10 cellular contexts compared by ENCODE assay signal in the genomic region with DNA sequence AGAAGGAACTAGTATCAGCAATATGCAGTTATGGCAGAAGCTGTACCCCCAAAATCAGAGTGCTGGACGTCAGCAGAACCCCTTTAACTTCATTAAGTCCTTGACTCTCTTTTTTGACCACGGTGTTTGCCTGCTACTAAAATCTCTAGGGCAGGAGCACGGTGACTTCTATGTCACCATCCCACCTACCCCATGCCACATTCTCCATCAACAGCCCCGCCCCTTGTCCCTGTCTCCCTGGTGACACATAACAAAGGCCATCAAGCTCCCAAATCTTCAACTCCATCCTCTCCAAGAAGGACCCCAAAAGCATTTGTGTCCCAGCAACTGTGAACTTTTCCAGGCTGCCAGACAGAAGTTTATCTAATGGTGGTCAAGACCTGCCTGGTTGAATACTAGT. TPM values are rescaled to one million over a fixed set of nuclear protein-coding genes. Genes with fewer than 3 reads are reported as not detected.
DNase-seq lines count a peak whose midpoint lies in the region; ATAC-seq and TF ChIP-seq lines count a peak whose summit lies in the region.
"Had no signal": no experiment of that assay in that cellular context is flagged by ENCODE, and none has a peak within 500 bp of the region (broad histone marks: within the 10 kb centered on the region; RNA-seq: fewer than 3 reads in every experiment).

No MANE protein-coding gene starts in this region.

- no peak overlapping the region for H2AK5ac ChIP-seq in IMR-90 (ENCODE audit: low read depth, low read length)

- H2BK20ac ChIP-seq in IMR-90 (ENCODE audit: low read depth, low read length), result no peak overlapping the region

- H4K20me1 ChIP-seq in IMR-90 (ENCODE audit: insufficient read depth, low read length) (no peaks in the 10 kb centered on the region), SK-N-SH (ENCODE audit: insufficient read depth) (no peaks in the 10 kb centered on the region)

- H4K91ac ChIP-seq in IMR-90 (ENCODE audit: insufficient read depth, low read depth, low read length), result no peak overlapping the region

- TF ChIP-seq POLR2A in IMR-90 (IDR thresholded peaks at IDR 0.05; ENCODE audit: low read depth, low read length), result no peak

- H2BK5ac ChIP-seq in IMR-90 (ENCODE audit: low read depth, low read length, poor library complexity, severe bottlenecking), result no peak overlapping the region

- CTCF ChIA-PET in IMR-90 (lab: Yijun Ruan, JAX) (no interaction called here), SK-N-SH (lab: Yijun Ruan, JAX) (no interaction called here)

- H3K79me2 ChIP-seq in SK-N-SH (ENCODE audit: insufficient read depth), result no peaks in the 10 kb centered on the region

- peak overlapping the region; percentile 94 to 99 (median 95) for H3K27ac Mint-ChIP-seq in CD4-positive, CD25-positive, alpha-beta regulatory T cell
- H3K27ac Mint-ChIP-seq in activated T-helper 17 cell treated with anti-CD3 and anti-CD28 coated beads, Interleukin-2, amount 50 U/mL, for 72 hours, result peak overlapping the region; percentile 66
- H3K27ac Mint-ChIP-seq in naive thymus-derived CD8-positive, alpha-beta T cell, result peak overlapping the region; percentile 89 to 99 (median 97)

- H3K4ac ChIP-seq in IMR-90 (ENCODE audit: low read depth, low read length), result no peak overlapping the region

- H3K36me3 ChIP-seq in CD4-positive, CD25-positive, alpha-beta regulatory T cell (ENCODE audit: control insufficient read depth, insufficient read depth, low read length), result peaks cover 3% of the 10 kb centered on the region
- no peaks in the 10 kb centered on the region for H3K36me3 ChIP-seq in IMR-90 (ENCODE audit: control insufficient read depth, insufficient read depth, low read length)
- no peaks in the 10 kb centered on the region for H3K36me3 ChIP-seq in SK-N-SH (replicated peaks in 1 of 2; ENCODE audit: control insufficient read depth in 1 of 2, insufficient read depth in 2 of 2, low read length in 1 of 2)

- 43% methylated on average over 3 of the region's 4 CpGs; no CpG with 5 or more reads in 1 of the 2 experiments for WGBS in IMR-90 (ENCODE audit: extremely low coverage in 2 of 2, insufficient read length in 1 of 2), 2 experiments
- 9% methylated on average over 4 of the region's 4 CpGs for whole genome bisulfite sequencing in SK-N-SH (ENCODE audit: low lambda C conversion rate)

- H3K23ac ChIP-seq in IMR-90 (ENCODE audit: low read depth, low read length), result no peak overlapping the region

- H3K14ac ChIP-seq in IMR-90 (replicated peaks; ENCODE audit: low read depth, low read length), result no peak overlapping the region

- no peak for ATAC-seq in CD4-positive, CD25-positive, alpha-beta regulatory T cell (ENCODE audit: low read depth in 2 of 2)
- ATAC-seq in IMR-90 (ENCODE audit: low read depth) (no peak), GM21381 (IDR thresholded peaks at IDR 0.05; ENCODE audit: unreplicated experiment) (no peak), HG02610 (IDR thresholded peaks at IDR 0.05; ENCODE audit: unreplicated experiment) (no peak)
- ATAC-seq in activated T-helper 17 cell treated with anti-CD3 and anti-CD28 coated beads, Interleukin-2, amount 50 U/mL, for 72 hours (replicated peaks), result no peak
- ATAC-seq in naive thymus-derived CD8-positive, alpha-beta T cell, result no peak

- peaks cover 20 to 80% (median 52%) of the 10 kb centered on the region in 4 donors for H3K4me1 Mint-ChIP-seq in CD4-positive, CD25-positive, alpha-beta regulatory T cell
- H3K4me1 Mint-ChIP-seq in activated T-helper 17 cell treated with anti-CD3 and anti-CD28 coated beads, Interleukin-2, amount 50 U/mL, for 72 hours, result peaks cover 25% of the 10 kb centered on the region
- peaks cover 33 to 79% (median 77%) of the 10 kb centered on the region in 4 donors for H3K4me1 Mint-ChIP-seq in naive thymus-derived CD8-positive, alpha-beta T cell

- H3K9me3 Mint-ChIP-seq in CD4-positive, CD25-positive, alpha-beta regulatory T cell, result peaks cover 0 to 2% (median 0%) of the 10 kb centered on the region in 7 donors
- no peaks in the 10 kb centered on the region for H3K9me3 Mint-ChIP-seq in activated T-helper 17 cell treated with anti-CD3 and anti-CD28 coated beads, Interleukin-2, amount 50 U/mL, for 72 hours
- H3K9me3 Mint-ChIP-seq in naive thymus-derived CD8-positive, alpha-beta T cell, result peaks cover 0 to 2% (median 0%) of the 10 kb centered on the region in 9 donors

- H3K9ac ChIP-seq in IMR-90 (ENCODE audit: low read depth, low read length), result no peak overlapping the region
- no peak overlapping the region for H3K9ac ChIP-seq in SK-N-SH

- no peak overlapping the region for H4K8ac ChIP-seq in IMR-90 (ENCODE audit: low read depth in 2 of 2, low read length in 2 of 2)

- H3K56ac ChIP-seq in IMR-90 (ENCODE audit: extremely low read depth, insufficient read depth, low read length), result no peak overlapping the region

- peak overlapping the region; percentile 67 for H3K27ac ChIP-seq in CD4-positive, CD25-positive, alpha-beta regulatory T cell (ENCODE audit: insufficient read depth, low read length, poor library complexity, severe bottlenecking)
- H3K27ac ChIP-seq in IMR-90 (ENCODE audit: insufficient read depth, low read length) (no peak overlapping the region), SK-N-SH (ENCODE audit: low read depth in 2 of 2, low read length in 1 of 2) (no peak overlapping the region)

- no peaks in the 10 kb centered on the region for H3K27me3 ChIP-seq in CD4-positive, CD25-positive, alpha-beta regulatory T cell (ENCODE audit: control insufficient read depth, insufficient read depth, low read length)
- no peaks in the 10 kb centered on the region for H3K27me3 ChIP-seq in IMR-90 (ENCODE audit: control insufficient read depth, insufficient read depth, low read length)
- H3K27me3 ChIP-seq in SK-N-SH (ENCODE audit: insufficient read depth), result peaks cover 19% of the 10 kb centered on the region; the same call in 1 of the 2 replicates

- TF ChIP-seq CTCF in IMR-90 (conservative IDR thresholded peaks at IDR 0.05; ENCODE audit: low read depth, low read length) (no peak), SK-N-SH (IDR thresholded peaks at IDR 0.05) (no peak)

- POLR2A ChIA-PET in IMR-90 (lab: Charles Lee; ENCODE audit: unreplicated experiment) (no interaction called here), SK-N-SH (lab: Yijun Ruan, JAX) (no interaction called here)
- POLR2A ChIA-PET in naive thymus-derived CD8-positive, alpha-beta T cell (lab: Charles Lee), result interaction anchor here (0.6 to 3.4 kb wide), 12 partner anchors 9 to 150 kb away, joined by 3 to 27 read pairs (median 5); no protein-coding TSS in a partner anchor

- no peaks in the 10 kb centered on the region for H3K79me1 ChIP-seq in IMR-90 (ENCODE audit: low read depth in 1 of 2, low read length in 2 of 2)

- H4K5ac ChIP-seq in IMR-90 (ENCODE audit: low read depth, low read length), result no peak overlapping the region

- H3K18ac ChIP-seq in IMR-90 (ENCODE audit: low read depth, low read length), result no peak overlapping the region

- H3K4me2 ChIP-seq in IMR-90 (ENCODE audit: low read depth, low read length) (no peak overlapping the region), SK-N-SH (no peak overlapping the region)

- TF ChIP-seq EP300 in SK-N-SH (IDR thresholded peaks at IDR 0.05; ENCODE audit: borderline replicate concordance in 1 of 2, low read depth in 1 of 2, low read length in 1 of 2), result no peak

- H3K9me1 ChIP-seq in IMR-90 (ENCODE audit: insufficient read depth, low read length), result no peaks in the 10 kb centered on the region

- no peaks in the 10 kb centered on the region for H3K9me2 ChIP-seq in SK-N-SH

- in situ Hi-C loops in IMR-90 (cut with MboI; ENCODE audit: low sequenced_read_pairs), result no loop called here

- intact Hi-C loops in IMR-90 (cut with micrococcal nuclease), result no loop called here

- H2AFZ ChIP-seq in IMR-90 (replicated peaks; ENCODE audit: low read length, poor library complexity) (no peak overlapping the region), SK-N-SH (ENCODE audit: low read depth) (no peak overlapping the region)

- no peak overlapping the region for H2BK120ac ChIP-seq in IMR-90 (ENCODE audit: low read depth, low read length)

- TF ChIP-seq RAD21 in IMR-90 (IDR thresholded peaks at IDR 0.05; ENCODE audit: low read length) (no peak), SK-N-SH (IDR thresholded peaks at IDR 0.05; ENCODE audit: low read length) (no peak)

- peaks cover 13% of the 10 kb centered on the region for H3K36me3 Mint-ChIP-seq in CD4-positive, CD25-positive, alpha-beta regulatory T cell
- H3K36me3 Mint-ChIP-seq in activated T-helper 17 cell treated with anti-CD3 and anti-CD28 coated beads, Interleukin-2, amount 50 U/mL, for 72 hours (ENCODE audit: low read depth), result no peaks in the 10 kb centered on the region
- peaks cover 0 to 6% (median 4%) of the 10 kb centered on the region in 3 donors for H3K36me3 Mint-ChIP-seq in naive thymus-derived CD8-positive, alpha-beta T cell

- H3K4me3 ChIP-seq in CD4-positive, CD25-positive, alpha-beta regulatory T cell (ENCODE audit: low read depth, low read length), result peak overlapping the region; percentile 90
- H3K4me3 ChIP-seq in IMR-90 (ENCODE audit: insufficient read depth, low read depth, low read length) (no peak overlapping the region), SK-N-SH (ENCODE audit: low read depth in 2 of 2, low read length in 1 of 2) (no peak overlapping the region)

- no TSS peak for BruUV-seq in IMR-90 (replicated peaks; lab: Mats Ljungman, UMichigan)

- H3K27me3 Mint-ChIP-seq in CD4-positive, CD25-positive, alpha-beta regulatory T cell, result peaks cover 4% of the 10 kb centered on the region
- no peaks in the 10 kb centered on the region for H3K27me3 Mint-ChIP-seq in activated T-helper 17 cell treated with anti-CD3 and anti-CD28 coated beads, Interleukin-2, amount 50 U/mL, for 72 hours
- H3K27me3 Mint-ChIP-seq in naive thymus-derived CD8-positive, alpha-beta T cell, result no peaks in the 10 kb centered on the region

- dilution Hi-C loops in IMR-90 (cut with HindIII; ENCODE audit: low sequenced_read_pairs, unreplicated experiment), result no loop called here

- H2AK9ac ChIP-seq in IMR-90 (replicated peaks; ENCODE audit: low read depth, low read length, poor library complexity), result peak overlapping the region; percentile 6

- H3K9me3 ChIP-seq in CD4-positive, CD25-positive, alpha-beta regulatory T cell (ENCODE audit: control insufficient read depth in 2 of 2, low read length in 2 of 2), result no peaks in the 10 kb centered on the region
- H3K9me3 ChIP-seq in IMR-90 (ENCODE audit: control insufficient read depth, insufficient read depth, low read length), result no peaks in the 10 kb centered on the region
- H3K9me3 ChIP-seq in SK-N-SH, result no peaks in the 10 kb centered on the region

- no peak overlapping the region for H2BK15ac ChIP-seq in IMR-90 (ENCODE audit: low read depth, low read length)

- H3K4me1 ChIP-seq in CD4-positive, CD25-positive, alpha-beta regulatory T cell (ENCODE audit: control insufficient read depth, insufficient read depth, low read length, poor library complexity, severe bottlenecking), result peaks cover 64% of the 10 kb centered on the region
- no peaks in the 10 kb centered on the region for H3K4me1 ChIP-seq in IMR-90 (ENCODE audit: control insufficient read depth, insufficient read depth, low read length)
- H3K4me1 ChIP-seq in SK-N-SH (ENCODE audit: control insufficient read depth in 1 of 2, insufficient read depth in 2 of 2, low read depth in 1 of 2, low read length in 1 of 2), result no peaks in the 10 kb centered on the region

- no peaks in the 10 kb centered on the region for H3F3A ChIP-seq in SK-N-SH (replicated peaks; ENCODE audit: insufficient read depth)

- H3K4me3 Mint-ChIP-seq in CD4-positive, CD25-positive, alpha-beta regulatory T cell, result peak overlapping the region; percentile 88 to 98 (median 96)
- peak overlapping the region; percentile 78 for H3K4me3 Mint-ChIP-seq in activated T-helper 17 cell treated with anti-CD3 and anti-CD28 coated beads, Interleukin-2, amount 50 U/mL, for 72 hours
- peak overlapping the region; percentile 84 to 98 (median 90) for H3K4me3 Mint-ChIP-seq in naive thymus-derived CD8-positive, alpha-beta T cell

- no peak for DNase-seq in CD4-positive, CD25-positive, alpha-beta regulatory T cell
- DNase-seq in IMR-90 (no peak), SK-N-SH (no peak), NCI-H526 (lab: John Stamatoyannopoulos, UW) (no peak)
- DNase-seq in naive thymus-derived CD8-positive, alpha-beta T cell, result no peak
- DNase-seq: central memory CD4-positive, alpha-beta T cell; mammary epithelial cell had no signal

RNA-seq across cellular contexts. Expression of gene ADA2, which starts 0.9 kb away (rescaled TPM):
- 93.0 TPM for total RNA-seq in CD4-positive, CD25-positive, alpha-beta regulatory T cell
- 10 to 100 TPM; 45.8 to 62.0 (median 54.2) TPM for polyA plus RNA-seq in CD4-positive, CD25-positive, alpha-beta regulatory T cell
- under 0.01 TPM in 1 of 2 replicates, not detected in the other for total RNA-seq in IMR-90 (2012; rRNA removed)
- 0.14 and 0.16 TPM in 2 replicates for polyA plus RNA-seq in IMR-90 (2012; rRNA removed)
- 0.25 and 0.29 TPM in 2 replicates for polyA plus RNA-seq in IMR-90 (2012; cell fraction: cytosol; rRNA removed)
- 0.34 and 0.36 TPM in 2 replicates for polyA plus RNA-seq in IMR-90 (2012; cell fraction: nucleus; rRNA removed; ENCODE audit: low replicate concordance)
- 1 to 10 TPM; 2.1 to 4.0 TPM for total RNA-seq in activated T-helper 17 cell treated with anti-CD3 and anti-CD28 coated beads, Interleukin-2, amount 50 U/mL, for 72 hours
- 100 to 1,000 TPM; 110 to 112 TPM for total RNA-seq in naive thymus-derived CD8-positive, alpha-beta T cell
- 10 to 100 TPM; 56.8 to 88.0 (median 72.6) TPM for polyA plus RNA-seq in naive thymus-derived CD8-positive, alpha-beta T cell
- 0.86 and 1.3 TPM in 2 replicates for polyA plus RNA-seq in SK-N-SH (2012; rRNA removed)
- polyA plus RNA-seq in SK-N-SH (2012; cell fraction: cytosol; rRNA removed), result 0.79 and 1.1 TPM in 2 replicates
- 0.48 and 0.55 TPM in 2 replicates for polyA plus RNA-seq in SK-N-SH (2012; cell fraction: nucleus; rRNA removed)

RNA-seq across cellular contexts. Expression of gene HDHD5, which starts 59.3 kb away (rescaled TPM):
- 17.7 TPM for total RNA-seq in CD4-positive, CD25-positive, alpha-beta regulatory T cell
- 10 to 100 TPM; 39.0 to 46.8 (median 44.9) TPM for polyA plus RNA-seq in CD4-positive, CD25-positive, alpha-beta regulatory T cell
- total RNA-seq in IMR-90 (2012; rRNA removed), result 31.4 and 31.9 TPM in 2 replicates
- polyA plus RNA-seq in IMR-90 (2012; rRNA removed) (33.5 and 37.5 TPM in 2 replicates), SK-N-SH (2012; rRNA removed) (43.3 and 45.4 TPM in 2 replicates)
- 44.9 and 60.5 TPM in 2 replicates for polyA plus RNA-seq in IMR-90 (2012; cell fraction: cytosol; rRNA removed)
- 46.5 and 79.9 TPM in 2 replicates for polyA plus RNA-seq in IMR-90 (2012; cell fraction: nucleus; rRNA removed; ENCODE audit: low replicate concordance)
- 10 to 100 TPM; 44.6 to 56.0 TPM for total RNA-seq in activated T-helper 17 cell treated with anti-CD3 and anti-CD28 coated beads, Interleukin-2, amount 50 U/mL, for 72 hours
- total RNA-seq in naive thymus-derived CD8-positive, alpha-beta T cell, result 10 to 100 TPM; 29.3 to 33.6 TPM
- polyA plus RNA-seq in naive thymus-derived CD8-positive, alpha-beta T cell, result 10 to 100 TPM; 48.5 to 72.7 (median 59.8) TPM
- polyA plus RNA-seq in SK-N-SH (2012; cell fraction: cytosol; rRNA removed), result 25.1 and 35.6 TPM in 2 replicates
- polyA plus RNA-seq in SK-N-SH (2012; cell fraction: nucleus; rRNA removed), result 55.7 and 61.2 TPM in 2 replicates

Comparison
In these comparisons a context has a peak if more than half of its experiments do, and no peak if none do; other contexts are left out.
1. RNA of gene ADA2, which starts 0.9 kb away (total RNA-seq): 110 to 112 TPM in naive thymus-derived CD8-positive, alpha-beta T cell and 93.0 TPM in CD4-positive, CD25-positive, alpha-beta regulatory T cell (single experiment); 2.1 to 4.0 TPM in activated T-helper 17 cell treated with anti-CD3 and anti-CD28 coated beads, Interleukin-2, amount 50 U/mL, for 72 hours and under 0.01 TPM in IMR-90; every median in the first group is over 10 times any median in the second.
2. Peak in every context shown above with its lines, with median percentiles within 50 percentile points of each other: H3K27ac Mint-ChIP-seq and H3K4me3 Mint-ChIP-seq.